Comparison of ENCODE assay signal across 34 cellular contexts in genomic region chr13:56903710-56904109, GRCh38.
"Had no signal": no experiment of that assay in that cellular context is flagged by ENCODE, and none has a peak within 500 bp of the region (broad histone marks: within the 10 kb centered on the region; RNA-seq: fewer than 3 reads in every experiment).

No MANE protein-coding gene starts in this region.

- H3K27me3 ChIP-seq: MG63 had no signal

- H3K9ac ChIP-seq: KMS-11 had no signal

- H3K27ac ChIP-seq: KMS-11 had no signal

- DNase-seq: Karpas-422, Kasumi-1, MG63, MM.1S, MV-4-11, NCI-H1048, NCI-H1092, NCI-H1092 treated with DMSO at 0.1 percent for 48 hours, NCI-H1105, NCI-H1105 treated with DMSO at 0.1 percent for 48 hours, NCI-H1417, NCI-H1417 treated with DMSO at 0.1 percent for 48 hours, NCI-H1436, NCI-H1436 treated with DMSO at 0.1 percent for 48 hours, NCI-H146, NCI-H1694, NCI-H1694 treated with DMSO at 0.1 percent for 48 hours, NCI-H187, NCI-H187 treated with DMSO at 0.1 percent for 48 hours, NCI-H1930, NCI-H2029, NCI-H2029 treated with DMSO at 0.1 percent for 48 hours, NCI-H2081, NCI-H2081 treated with DMSO at 0.1 percent for 48 hours, NCI-H2107, NCI-H2171, NCI-H2171 treated with DMSO at 0.1 percent for 48 hours, NCI-H2227 treated with DMSO at 0.1 percent for 48 hours, NCI-H226, NCI-H345, NCI-H446, NCI-H446 treated with DMSO at 0.1 percent for 48 hours, NCI-H510A had no signal

- H3K4me2 ChIP-seq: KMS-11 had no signal

- H3K4me3 ChIP-seq: MG63 had no signal

- H3K36me3 ChIP-seq: MG63 had no signal

- H3K9me3 ChIP-seq: MG63 had no signal
